In the genomic region with DNA sequence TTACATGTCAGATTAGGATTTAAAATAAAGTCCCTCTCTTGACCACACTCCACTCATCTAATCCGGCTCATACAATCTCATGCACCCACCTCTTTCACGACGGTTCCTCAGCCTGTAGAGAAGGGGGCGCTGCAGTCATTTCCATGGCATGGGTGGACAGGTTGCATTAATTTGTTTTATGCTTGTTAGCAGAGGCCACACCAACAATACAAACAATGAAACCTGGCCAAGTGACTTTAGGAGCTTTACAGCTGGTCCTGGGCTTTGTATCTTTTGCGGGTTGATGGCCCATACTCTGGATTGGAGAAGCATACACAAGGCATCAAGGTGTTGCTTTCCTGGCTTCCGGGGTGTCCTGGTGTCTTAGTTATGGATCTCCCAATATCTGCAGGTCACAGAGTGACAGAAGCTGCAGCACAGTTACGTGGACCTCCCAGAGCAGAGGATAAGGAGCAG, we compare ENCODE assay signal across 1 cellular context.
TF ChIP-seq lines count a peak whose summit lies in the region.

No MANE protein-coding gene starts in this region.

TF ChIP-seq in GM12878, 131 proteins besides CTCF, POLR2A, EP300 and RAD21:
- TF ChIP-seq NR2C1 (IDR thresholded peaks at IDR 0.05) = no peak
